ENCODE assay signal across 1 cellular context in the genomic region with DNA sequence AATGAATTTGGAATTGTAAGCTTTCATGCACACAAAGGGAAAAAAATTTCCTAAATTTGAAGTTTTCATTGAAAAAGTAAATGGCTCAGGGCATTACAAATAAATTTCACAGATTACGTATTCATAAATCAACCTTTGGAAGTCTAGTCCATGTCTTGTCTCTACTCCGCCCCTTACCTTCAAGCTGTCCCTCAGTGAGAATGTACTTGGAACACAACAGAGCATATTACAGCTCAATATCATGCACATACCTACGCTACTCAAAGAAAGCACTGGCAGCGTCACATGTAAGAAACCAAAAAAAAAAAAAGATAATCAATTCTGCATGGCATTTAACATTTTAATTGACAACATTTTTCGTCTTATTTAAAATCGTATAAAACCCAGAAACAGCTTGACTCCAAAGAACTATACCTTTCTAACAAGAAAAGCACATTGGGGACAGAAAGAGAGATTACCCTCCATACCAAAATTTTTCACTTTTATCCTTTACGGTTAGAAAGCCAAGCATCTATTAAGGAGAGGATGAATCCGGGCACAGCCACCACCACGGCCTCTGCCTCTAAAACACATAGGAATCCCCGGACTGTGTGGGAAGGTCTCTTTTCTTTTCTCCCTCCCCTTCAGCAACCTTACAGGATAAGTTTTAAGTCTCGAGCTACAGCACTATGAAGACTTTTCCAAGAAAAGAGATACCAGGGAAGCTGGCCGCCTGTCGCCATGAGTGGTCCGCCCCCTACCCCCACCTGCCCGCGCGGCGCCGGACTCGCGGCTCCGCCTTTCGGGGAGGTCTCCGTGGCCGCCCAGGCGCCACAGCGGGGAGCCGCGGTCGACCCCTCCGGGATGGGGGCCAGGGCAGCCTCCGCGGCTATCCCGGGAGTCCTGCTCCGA.
TF ChIP-seq lines count a peak whose summit lies in the region.

No MANE protein-coding gene starts in this region.

TF ChIP-seq in HEK293, 187 proteins besides CTCF, POLR2A, EP300 and RAD21 (continued from another document):
- TF ChIP-seq ZNF423 (tag by site-specific recombination; IDR thresholded peaks at IDR 0.05) = 0 out of 2 replicates have a peak, but pooled peaks have one; percentile 56
- TF ChIP-seq ZNF274 (IDR thresholded peaks at IDR 0.05; ENCODE audit: low read length) = no peak
- TF ChIP-seq ZNF274 (tag by site-specific recombination; IDR thresholded peaks at IDR 0.05; ENCODE audit: borderline replicate concordance) = no peak
- TF ChIP-seq ZNF132 (tag by site-specific recombination; IDR thresholded peaks at IDR 0.05; ENCODE audit: borderline replicate concordance) = no peak
- TF ChIP-seq, protein P1, sequence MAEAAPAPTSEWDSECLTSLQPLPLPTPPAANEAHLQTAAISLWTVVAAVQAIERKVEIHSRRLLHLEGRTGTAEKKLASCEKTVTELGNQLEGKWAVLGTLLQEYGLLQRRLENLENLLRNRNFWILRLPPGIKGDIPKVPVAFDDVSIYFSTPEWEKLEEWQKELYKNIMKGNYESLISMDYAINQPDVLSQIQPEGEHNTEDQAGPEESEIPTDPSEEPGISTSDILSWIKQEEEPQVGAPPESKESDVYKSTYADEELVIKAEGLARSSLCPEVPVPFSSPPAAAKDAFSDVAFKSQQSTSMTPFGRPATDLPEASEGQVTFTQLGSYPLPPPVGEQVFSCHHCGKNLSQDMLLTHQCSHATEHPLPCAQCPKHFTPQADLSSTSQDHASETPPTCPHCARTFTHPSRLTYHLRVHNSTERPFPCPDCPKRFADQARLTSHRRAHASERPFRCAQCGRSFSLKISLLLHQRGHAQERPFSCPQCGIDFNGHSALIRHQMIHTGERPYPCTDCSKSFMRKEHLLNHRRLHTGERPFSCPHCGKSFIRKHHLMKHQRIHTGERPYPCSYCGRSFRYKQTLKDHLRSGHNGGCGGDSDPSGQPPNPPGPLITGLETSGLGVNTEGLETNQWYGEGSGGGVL (tag by site-specific recombination; IDR thresholded peaks at IDR 0.05) = peak; percentile 40; the same call in 1 of the 2 replicates
- TF ChIP-seq ZBTB21 (tag by site-specific recombination; IDR thresholded peaks at IDR 0.05) = no peak
